ENCODE assay signal across 22 cellular contexts in the genomic region with DNA sequence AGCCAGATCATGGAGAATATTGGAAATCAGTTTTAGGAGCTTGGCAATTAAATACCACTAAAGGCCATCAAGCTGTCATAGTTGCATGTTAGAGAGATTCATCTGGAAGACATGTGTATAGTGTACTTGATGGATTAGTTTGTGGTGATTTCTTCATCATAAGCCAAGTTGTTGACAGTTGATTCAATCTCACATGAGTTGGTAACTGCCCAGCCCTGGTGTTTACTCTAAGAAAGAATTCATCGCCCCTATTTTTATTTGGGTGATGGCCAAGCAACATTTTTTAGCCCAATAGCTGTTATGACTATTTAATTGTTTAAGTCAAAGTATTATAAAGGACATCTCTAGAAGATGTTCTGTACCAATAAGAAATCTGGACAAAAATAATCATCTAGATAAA.
A peak's percentile ranks its signal among the peaks of the same experiment; 100 is the strongest.
DNase-seq lines count a peak whose midpoint lies in the region; ATAC-seq and TF ChIP-seq lines count a peak whose summit lies in the region.
"Had no signal": no experiment of that assay in that cellular context is flagged by ENCODE, and none has a peak within 500 bp of the region (broad histone marks: within the 10 kb centered on the region; RNA-seq: fewer than 3 reads in every experiment).

No MANE protein-coding gene starts in this region.

- POLR2A ChIA-PET in CD4-positive, alpha-beta memory T cell (lab: Charles Lee; ENCODE audit: partially characterized antibody): no interaction called here

- CTCF ChIA-PET in CD4-positive, alpha-beta memory T cell (lab: Charles Lee; ENCODE audit: partially characterized antibody): no interaction called here

- no peak overlapping the region for H3K4me3 ChIP-seq in AG10803 (ENCODE audit: low read length)
- no peak overlapping the region for H3K4me3 ChIP-seq in choroid plexus epithelial cell (ENCODE audit: low read depth, low read length)
- H3K4me3 ChIP-seq in dorsolateral prefrontal cortex: no peak overlapping the region
- H3K4me3 ChIP-seq in CD4-positive, alpha-beta memory T cell (ENCODE audit: low read length in 2 of 2): no peak overlapping the region
- H3K4me3 ChIP-seq: GM12878, HAP-1, SJSA1 had no signal

- DNase-seq in AG10803 (ENCODE audit: low read depth): peak; percentile 14
- DNase-seq in LHCN-M2 (ENCODE audit: low read depth): peak; percentile 47
- peak; percentile 27 for DNase-seq in choroid plexus epithelial cell (ENCODE audit: low read depth)
- peak; percentile 32 for DNase-seq in foreskin melanocyte
- DNase-seq in dorsolateral prefrontal cortex: no peak
- DNase-seq in KBM-7: no peak
- DNase-seq in CD4-positive, alpha-beta memory T cell: no peak
- DNase-seq: 8988T; BE2C; Caco-2; CD4-positive, CD25-positive, alpha-beta regulatory T cell; DMS153; GF-D8; NCI-H1417; NCI-H187 treated with DMSO at 0.1 percent for 48 hours; NCI-H345; NCI-H69 had no signal

- peaks cover 0 to 4% (median 2%) of the 10 kb centered on the region in 8 donors for H3K9me3 Mint-ChIP-seq in CD4-positive, alpha-beta memory T cell

- H3K27me3 Mint-ChIP-seq in CD4-positive, alpha-beta memory T cell: peaks cover 0 to 1% of the 10 kb centered on the region in 2 donors
- H3K27me3 Mint-ChIP-seq: CD4-positive, CD25-positive, alpha-beta regulatory T cell had no signal

- H3K36me3 ChIP-seq in CD4-positive, alpha-beta memory T cell (ENCODE audit: insufficient read depth, low read length): no peaks in the 10 kb centered on the region
- H3K36me3 ChIP-seq: BE2C, HAP-1, SJSA1 had no signal

- H3K4me1 Mint-ChIP-seq in CD4-positive, alpha-beta memory T cell: no peaks in the 10 kb centered on the region
- H3K4me1 Mint-ChIP-seq: CD4-positive, CD25-positive, alpha-beta regulatory T cell had no signal

- no peak overlapping the region for H3K27ac Mint-ChIP-seq in CD4-positive, alpha-beta memory T cell

- no peaks in the 10 kb centered on the region for H3K36me3 Mint-ChIP-seq in CD4-positive, alpha-beta memory T cell
- H3K36me3 Mint-ChIP-seq: CD4-positive, CD25-positive, alpha-beta regulatory T cell had no signal

- no peaks in the 10 kb centered on the region for H3K4me1 ChIP-seq in CD4-positive, alpha-beta memory T cell (ENCODE audit: insufficient read depth, low read length)
- H3K4me1 ChIP-seq: Caco-2, HAP-1, SJSA1 had no signal

- no peaks in the 10 kb centered on the region for H3K27me3 ChIP-seq in dorsolateral prefrontal cortex
- H3K27me3 ChIP-seq in CD4-positive, alpha-beta memory T cell (ENCODE audit: insufficient read depth, low read length): no peaks in the 10 kb centered on the region
- H3K27me3 ChIP-seq: BE2C, SJSA1 had no signal

- H3K4me3 Mint-ChIP-seq in CD4-positive, alpha-beta memory T cell: no peak overlapping the region
- H3K4me3 Mint-ChIP-seq: CD4-positive, CD25-positive, alpha-beta regulatory T cell had no signal

- no peak for ATAC-seq in HG03520 (IDR thresholded peaks at IDR 0.05; ENCODE audit: unreplicated experiment)
- ATAC-seq: GM12878, Panc1 had no signal

- in situ Hi-C loops in KBM-7 (cut with MboI; ENCODE audit: low pct_unique_long_range_greater_than_20kb, low sequenced_read_pairs): no loop called here

- H3K27ac ChIP-seq in dorsolateral prefrontal cortex: no peak overlapping the region
- H3K27ac ChIP-seq in CD4-positive, alpha-beta memory T cell (ENCODE audit: low read depth, low read length): no peak overlapping the region
- H3K27ac ChIP-seq: SJSA1 had no signal

- H3K9me3 ChIP-seq in CD4-positive, alpha-beta memory T cell (ENCODE audit: control insufficient read depth in 1 of 2, low read length in 2 of 2): no peaks in the 10 kb centered on the region
- H3K9me3 ChIP-seq: BE2C, Caco-2, HAP-1, SJSA1 had no signal

- intact Hi-C loops in dorsolateral prefrontal cortex (cut with DNase I): no loop called here
- intact Hi-C loops in CD4-positive, alpha-beta memory T cell (cut with micrococcal nuclease): no loop called here

- no peak for TF ChIP-seq CTCF in AG10803 (conservative IDR thresholded peaks at IDR 0.05; ENCODE audit: low read length)
- TF ChIP-seq CTCF in choroid plexus epithelial cell (conservative IDR thresholded peaks at IDR 0.05; ENCODE audit: low read depth, low read length): no peak
- no peak for TF ChIP-seq CTCF in dorsolateral prefrontal cortex (IDR thresholded peaks at IDR 0.05 in 54 of 56, conservative IDR thresholded peaks at IDR 0.05 in 2 of 56; ENCODE audit: low read depth in 1 of 56, partially characterized antibody in 56 of 56)

Comparison
In these comparisons a context has a peak if more than half of its experiments do, and no peak if none do; other contexts are left out.
1. DNase-seq: peak in AG10803 (single experiment), LHCN-M2 (single experiment), choroid plexus epithelial cell (single experiment) and foreskin melanocyte (single experiment); none in dorsolateral prefrontal cortex (0 of 10), KBM-7 (single experiment) and CD4-positive, alpha-beta memory T cell (0 of 5).